ENCODE assay signal across 10 cellular contexts in the genomic region with DNA sequence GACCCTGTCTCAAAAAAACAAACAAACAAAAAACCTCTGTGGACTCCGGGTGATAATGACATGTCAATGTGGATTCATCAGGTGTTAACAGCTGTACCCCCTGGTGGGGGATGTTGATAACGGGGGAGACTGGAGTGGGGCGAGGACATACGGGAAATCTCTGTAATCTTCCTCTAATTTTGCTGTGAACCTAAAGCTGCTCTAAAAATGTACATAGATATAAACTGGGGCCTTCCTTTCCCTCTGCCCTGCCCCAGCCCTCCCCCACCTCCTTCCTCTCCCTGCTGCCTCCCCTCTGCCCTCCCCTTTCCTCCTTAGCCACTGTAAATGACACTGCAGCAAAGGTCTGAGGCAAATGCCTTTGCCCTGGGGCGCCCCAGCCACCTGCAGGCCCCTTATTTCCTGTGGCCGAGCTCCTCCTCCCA. TPM values are rescaled to one million over a fixed set of nuclear protein-coding genes. Genes with fewer than 3 reads are reported as not detected.
DNase-seq lines count a peak whose midpoint lies in the region; ATAC-seq and TF ChIP-seq lines count a peak whose summit lies in the region.
"Had no signal": no experiment of that assay in that cellular context is flagged by ENCODE, and none has a peak within 500 bp of the region (broad histone marks: within the 10 kb centered on the region; RNA-seq: fewer than 3 reads in every experiment).

No MANE protein-coding gene starts in this region.

- no peaks in the 10 kb centered on the region for H3K9me3 Mint-ChIP-seq in activated naive CD8-positive, alpha-beta T cell treated with anti-CD3 and anti-CD28 coated beads, Interleukin-2, amount 50 U/mL, for 24 hours
- no peaks in the 10 kb centered on the region for H3K9me3 Mint-ChIP-seq in neural crest cell

- peaks cover 44% of the 10 kb centered on the region for H3K4me1 Mint-ChIP-seq in activated naive CD8-positive, alpha-beta T cell treated with anti-CD3 and anti-CD28 coated beads, Interleukin-2, amount 50 U/mL, for 24 hours
- peaks cover 22% of the 10 kb centered on the region for H3K4me1 Mint-ChIP-seq in neural crest cell

- H3K27ac ChIP-seq in KOPT-K1 (ENCODE audit: low read depth, low read length, poor library complexity, severe bottlenecking) = peak overlapping the region; percentile 60

- H3K9me3 ChIP-seq in KOPT-K1 (ENCODE audit: insufficient read depth, low read length, poor library complexity, severe bottlenecking) = no peaks in the 10 kb centered on the region

- ATAC-seq in activated naive CD8-positive, alpha-beta T cell treated with anti-CD3 and anti-CD28 coated beads, Interleukin-2, amount 50 U/mL, for 24 hours = peak; percentile 30
- ATAC-seq in GM18867 (IDR thresholded peaks at IDR 0.05; ENCODE audit: unreplicated experiment) = no peak
- no peak for ATAC-seq in esophagus mucosa

- H3K4me3 Mint-ChIP-seq in activated naive CD8-positive, alpha-beta T cell treated with anti-CD3 and anti-CD28 coated beads, Interleukin-2, amount 50 U/mL, for 24 hours = no peak overlapping the region
- H3K4me3 Mint-ChIP-seq in neural crest cell = peak overlapping the region; percentile 17

- peak; percentile 24 for TF ChIP-seq CTCF in neural crest cell (conservative IDR thresholded peaks at IDR 0.05)

- H3K36me3 Mint-ChIP-seq in activated naive CD8-positive, alpha-beta T cell treated with anti-CD3 and anti-CD28 coated beads, Interleukin-2, amount 50 U/mL, for 24 hours (ENCODE audit: low read depth) = peaks cover 19% of the 10 kb centered on the region
- H3K36me3 Mint-ChIP-seq in neural crest cell (ENCODE audit: low read depth) = no peaks in the 10 kb centered on the region

- H3K36me3 ChIP-seq in KOPT-K1 (ENCODE audit: insufficient read depth, low read length) = peaks cover 41% of the 10 kb centered on the region

- H3K27ac Mint-ChIP-seq in activated naive CD8-positive, alpha-beta T cell treated with anti-CD3 and anti-CD28 coated beads, Interleukin-2, amount 50 U/mL, for 24 hours = no peak overlapping the region
- peak overlapping the region; percentile 79 for H3K27ac Mint-ChIP-seq in neural crest cell (ENCODE audit: unreplicated experiment)

- no peaks in the 10 kb centered on the region for H3K27me3 Mint-ChIP-seq in activated naive CD8-positive, alpha-beta T cell treated with anti-CD3 and anti-CD28 coated beads, Interleukin-2, amount 50 U/mL, for 24 hours
- no peaks in the 10 kb centered on the region for H3K27me3 Mint-ChIP-seq in neural crest cell (ENCODE audit: low read depth)

- peak; percentile 30 for DNase-seq in NCI-H2171 treated with DMSO at 0.1 percent for 48 hours (lab: John Stamatoyannopoulos, UW)
- no peak for DNase-seq in NCI-H2171 (lab: John Stamatoyannopoulos, UW)
- no peak for DNase-seq in activated naive CD8-positive, alpha-beta T cell treated with anti-CD3 and anti-CD28 coated beads, Interleukin-2, amount 50 U/mL, for 24 hours
- no peak for DNase-seq in neural crest cell (ENCODE audit: low read depth, low spot score)
- no peak for DNase-seq in NCI-H1092 (lab: John Stamatoyannopoulos, UW)
- DNase-seq: activated CD4-positive, CD25-positive, alpha-beta regulatory T cell treated with anti-CD3 and anti-CD28 coated beads, Interleukin-2, amount 50 U/mL, for 72 hours; Karpas-422 had no signal

RNA-seq across cellular contexts. Expression of a gene that starts 1.4 kb away (rescaled TPM):
- 3.5 and 3.6 TPM in 2 replicates for total RNA-seq in neural crest cell
- 2.4 TPM for total RNA-seq in esophagus mucosa

RNA-seq across cellular contexts. Expression of a gene that starts 29.6 kb away (rescaled TPM):
- total RNA-seq in neural crest cell = 105 and 108 TPM in 2 replicates
- total RNA-seq in esophagus mucosa = 33.6 TPM
